ENCODE assay signal across 8 cellular contexts in genomic region chr6:33410711-33411631, GRCh38. TPM values are rescaled to one million over a fixed set of nuclear protein-coding genes. Genes with fewer than 3 reads are reported as not detected.
DNase-seq lines count a peak whose midpoint lies in the region; TF ChIP-seq lines count a peak whose summit lies in the region.

PHF1 (plus strand) TSS chr6:33411014; CDS start chr6:33412264, 1,250 bp downstream.

- no peak within 1 kb of the TSS for H3K9ac ChIP-seq in H9 (ENCODE audit: extremely low read depth, insufficient read length, low read length)
- peak within 1 kb of the TSS; percentile 92 for H3K9ac ChIP-seq in muscle layer of colon (ENCODE audit: low read length)

- peak within 1 kb of the TSS; percentile 74 for H3K4me2 ChIP-seq in H9 (ENCODE audit: insufficient read depth, insufficient read length, low read length)

- peak within 1 kb of the TSS; percentile 88 for H3K18ac ChIP-seq in H9 (ENCODE audit: insufficient read length, low read depth, low read length)

- H3K4me1 ChIP-seq in H9 (ENCODE audit: insufficient read depth, low read length) (no peaks in the 10 kb centered on the region), muscle layer of colon (ENCODE audit: insufficient read depth, low read length) (peaks cover 34% of the 10 kb centered on the region)

- peak within 1 kb of the TSS; percentile 76 to 86 for H3K4me3 Mint-ChIP-seq in H9
- H3K4me3 Mint-ChIP-seq in activated CD4-positive, alpha-beta memory T cell treated with anti-CD3 and anti-CD28 coated beads for 36 hours: peak within 1 kb of the TSS; percentile 84

- H3K4me3 ChIP-seq in epithelial cell of proximal tubule (ENCODE audit: low read depth, low read length) (peak within 1 kb of the TSS; percentile 83), muscle layer of colon (ENCODE audit: low read depth in 1 of 2, low read length in 2 of 2) (peak within 1 kb of the TSS; percentile 69 to 96)

- no peak within 1 kb of the TSS for H4K8ac ChIP-seq in H9 (replicated peaks; ENCODE audit: insufficient read length, low read depth, low read length)

- no peak within 1 kb of the TSS for H2BK20ac ChIP-seq in H9 (ENCODE audit: low read depth, low read length, poor library complexity, severe bottlenecking)

- no peak within 1 kb of the TSS for H2BK12ac ChIP-seq in H9 (ENCODE audit: insufficient read length, low read depth, low read length)

- WGBS in H9 (ENCODE audit: extremely low coverage, insufficient read length, low lambda C conversion rate): no CpG with 5 or more reads among the region's 67 CpGs

- no peaks in the 10 kb centered on the region for H4K20me1 ChIP-seq in H9 (ENCODE audit: control insufficient read depth, insufficient read depth, insufficient read length)

- peaks cover 32 to 67% (median 64%) of the 10 kb centered on the region in 3 experiments for H3K36me3 Mint-ChIP-seq in H9 (ENCODE audit: insufficient read depth in 1 of 3, low read depth in 3 of 3)
- peaks cover 42% of the 10 kb centered on the region for H3K36me3 Mint-ChIP-seq in activated CD4-positive, alpha-beta memory T cell treated with anti-CD3 and anti-CD28 coated beads for 36 hours

- peaks cover 1% of the 10 kb centered on the region for H3K27me3 Mint-ChIP-seq in H9 (ENCODE audit: low read depth)
- no peaks in the 10 kb centered on the region for H3K27me3 Mint-ChIP-seq in activated CD4-positive, alpha-beta memory T cell treated with anti-CD3 and anti-CD28 coated beads for 36 hours

- POLR2A ChIA-PET in activated CD4-positive, alpha-beta memory T cell treated with anti-CD3 and anti-CD28 coated beads for 36 hours (lab: Charles Lee): interaction anchor here (1.0 to 2.0 kb wide), 4 partner anchors 18 to 111 kb away, joined by 3 to 8 read pairs (median 5); partner anchors contain the start of genes KIFC1 and TAPBP

- TF ChIP-seq CTCF in H9 (conservative IDR thresholded peaks at IDR 0.05) (peak; percentile 15; the same call in 1 of the 3 replicates), epithelial cell of proximal tubule (conservative IDR thresholded peaks at IDR 0.05; ENCODE audit: low read depth, low read length) (no peak)

- H3K79me2 ChIP-seq in H9 (ENCODE audit: insufficient read depth, low read length): no peaks in the 10 kb centered on the region; the same call in 1 of the 2 replicates

- no peak within 1 kb of the TSS for H3K4ac ChIP-seq in H9 (ENCODE audit: low read depth, low read length)

- peak; percentile 74 for DNase-seq in activated T-cell treated with anti-CD3 and anti-CD28 coated beads for 1 hour (ENCODE audit: low read depth)
- DNase-seq in activated T-cell treated with anti-CD3 and anti-CD28 coated beads, Interleukin-2, amount 50 U/mL, for 1 hour: no peak
- DNase-seq in H9: no peak
- peak; percentile 61 for DNase-seq in LoVo (ENCODE audit: low spot score)
- no peak for DNase-seq in activated CD4-positive, alpha-beta memory T cell treated with anti-CD3 and anti-CD28 coated beads for 36 hours
- DNase-seq in epithelial cell of proximal tubule (ENCODE audit: low read depth): no peak
- DNase-seq in ureter (ENCODE audit: low spot score): peak; percentile 67

- H3K14ac ChIP-seq in H9 (ENCODE audit: insufficient read depth, low read length): peak within 1 kb of the TSS; percentile 88

- H2AK5ac ChIP-seq in H9 (ENCODE audit: insufficient read length, low read length): no peak within 1 kb of the TSS

- no peak within 1 kb of the TSS for H2BK5ac ChIP-seq in H9 (ENCODE audit: insufficient read length, low read length)

- H3K79me1 ChIP-seq in H9 (ENCODE audit: insufficient read depth, low read depth, low read length, poor library complexity, severe bottlenecking): no peaks in the 10 kb centered on the region

- peak within 1 kb of the TSS; percentile 95 to 99 (median 96) for H3K27ac Mint-ChIP-seq in H9
- H3K27ac Mint-ChIP-seq in activated CD4-positive, alpha-beta memory T cell treated with anti-CD3 and anti-CD28 coated beads for 36 hours: peak within 1 kb of the TSS; percentile 91

- peaks cover 35% of the 10 kb centered on the region for H3K36me3 ChIP-seq in muscle layer of colon (ENCODE audit: insufficient read depth, low read length)

- H3K9me3 Mint-ChIP-seq in H9: no peaks in the 10 kb centered on the region
- H3K9me3 Mint-ChIP-seq in activated CD4-positive, alpha-beta memory T cell treated with anti-CD3 and anti-CD28 coated beads for 36 hours: no peaks in the 10 kb centered on the region

- H2BK15ac ChIP-seq in H9 (ENCODE audit: low read depth, low read length): no peak within 1 kb of the TSS

- peaks cover 10% of the 10 kb centered on the region for H3K23me2 ChIP-seq in H9 (ENCODE audit: insufficient read length, low read depth, low read length, poor library complexity, severe bottlenecking)

- H3K56ac ChIP-seq in H9 (ENCODE audit: insufficient read length, low read depth, low read length): no peak within 1 kb of the TSS

- no peak within 1 kb of the TSS for H2AFZ ChIP-seq in H9 (ENCODE audit: low read length)

- intact Hi-C loops in activated CD4-positive, alpha-beta memory T cell treated with anti-CD3 and anti-CD28 coated beads for 36 hours (cut with micrococcal nuclease): loop anchor here (1.0 to 10.0 kb wide), 7 partner anchors 7 to 1216 kb away; partner anchors contain the start of genes CUTA, GPSM3, HMGA1 and KIFC1

- H3K27me3 ChIP-seq in H9 (ENCODE audit: insufficient read depth, low read length): no peaks in the 10 kb centered on the region
- H3K27me3 ChIP-seq in muscle layer of colon (ENCODE audit: control insufficient read depth in 1 of 2, insufficient read depth in 2 of 2, low read length in 2 of 2): no peaks in the 10 kb centered on the region

- peaks cover 25 to 38% of the 10 kb centered on the region in 2 experiments for H3K4me1 Mint-ChIP-seq in H9
- H3K4me1 Mint-ChIP-seq in activated CD4-positive, alpha-beta memory T cell treated with anti-CD3 and anti-CD28 coated beads for 36 hours (ENCODE audit: low read depth): peaks cover 47% of the 10 kb centered on the region

- H2BK120ac ChIP-seq in H9 (ENCODE audit: low read depth, low read length, poor library complexity, severe bottlenecking): no peak within 1 kb of the TSS

- H3K9me3 ChIP-seq in H9 (ENCODE audit: control insufficient read depth, low read depth, low read length): no peaks in the 10 kb centered on the region
- no peaks in the 10 kb centered on the region for H3K9me3 ChIP-seq in muscle layer of colon (ENCODE audit: low read length)

- H4K91ac ChIP-seq in H9 (ENCODE audit: insufficient read length, low read depth, low read length): no peak within 1 kb of the TSS

- no peak within 1 kb of the TSS for H4K5ac ChIP-seq in H9 (ENCODE audit: insufficient read length, low read depth, low read length)

- H3T11ph ChIP-seq in H9 (ENCODE audit: low read length): no peak within 1 kb of the TSS

- no peak within 1 kb of the TSS for H3K23ac ChIP-seq in H9 (ENCODE audit: insufficient read length, low read depth, low read length)

- CTCF ChIA-PET in activated CD4-positive, alpha-beta memory T cell treated with anti-CD3 and anti-CD28 coated beads for 36 hours (lab: Charles Lee): interaction anchor here (0.8 kb wide), 1 partner anchor 14 kb away, joined by 3 read pairs; no protein-coding TSS in a partner anchor

- peak within 1 kb of the TSS; percentile 43 for H3K27ac ChIP-seq in H9 (ENCODE audit: insufficient read length, low read depth, low read length)
- peak within 1 kb of the TSS; percentile 91 for H3K27ac ChIP-seq in muscle layer of colon (ENCODE audit: low read depth, low read length)

RNA-seq across cellular contexts. Expression of gene PHF1, which starts in this region (rescaled TPM):
- 49.8 and 56.8 TPM in 2 replicates for total RNA-seq in H9 (2021)
- 10 to 100 TPM; 32.4 to 42.3 TPM for total RNA-seq in activated CD4-positive, alpha-beta memory T cell treated with anti-CD3 and anti-CD28 coated beads for 36 hours
- 20.7 and 25.4 TPM in 2 replicates for total RNA-seq in epithelial cell of proximal tubule
- total RNA-seq in ureter: 58.8 TPM

Comparison
In these comparisons a context has a peak if more than half of its experiments do, and no peak if none do; other contexts are left out.
1. DNase-seq: peak in activated T-cell treated with anti-CD3 and anti-CD28 coated beads for 1 hour (single experiment), LoVo (single experiment) and ureter (single experiment); none in activated T-cell treated with anti-CD3 and anti-CD28 coated beads, Interleukin-2, amount 50 U/mL, for 1 hour (single experiment), H9 (single experiment), activated CD4-positive, alpha-beta memory T cell treated with anti-CD3 and anti-CD28 coated beads for 36 hours (single experiment) and epithelial cell of proximal tubule (single experiment).